ENCODE assay signal across 9 cellular contexts in genomic region chr7:128236924-128237586, GRCh38. TPM values are rescaled to one million over a fixed set of nuclear protein-coding genes. Genes with fewer than 3 reads are reported as not detected.
DNase-seq lines count a peak whose midpoint lies in the region; ATAC-seq and TF ChIP-seq lines count a peak whose summit lies in the region.
"Had no signal": no experiment of that assay in that cellular context is flagged by ENCODE, and none has a peak within 500 bp of the region (broad histone marks: within the 10 kb centered on the region; RNA-seq: fewer than 3 reads in every experiment).

No MANE protein-coding gene starts in this region.

- H3K27me3 Mint-ChIP-seq in natural killer cell (ENCODE audit: low read depth in 2 of 2), result peaks cover 6 to 10% of the 10 kb centered on the region in 2 donors

- no peaks in the 10 kb centered on the region for H3K36me3 Mint-ChIP-seq in natural killer cell

- H3K4me3 Mint-ChIP-seq in natural killer cell, result no peak overlapping the region

- peaks cover 12% of the 10 kb centered on the region in 2 donors for H3K4me1 Mint-ChIP-seq in natural killer cell

- peaks cover 0 to 2% of the 10 kb centered on the region in 2 donors for H3K9me3 Mint-ChIP-seq in natural killer cell

- H3K27ac Mint-ChIP-seq in natural killer cell, result peak overlapping the region; percentile 24 to 76

- ATAC-seq in GM21619 (IDR thresholded peaks at IDR 0.05; ENCODE audit: unreplicated experiment) (peak; percentile 74), natural killer cell (peak; percentile 88 to 94 (median 89))

- TF ChIP-seq CTCF in natural killer cell (IDR thresholded peaks at IDR 0.05), result no peak

- DNase-seq in DMS53 (lab: John Stamatoyannopoulos, UW) (peak; percentile 99), NCI-H2196 (lab: John Stamatoyannopoulos, UW; ENCODE audit: unreplicated experiment) (peak; percentile 14), astrocyte of the hippocampus (ENCODE audit: low read depth, low spot score) (peak; percentile 48), natural killer cell (no peak), DMS114 treated with DMSO at 0.1 percent for 48 hours (lab: John Stamatoyannopoulos, UW; ENCODE audit: unreplicated experiment) (no peak), DMS153 (lab: John Stamatoyannopoulos, UW) (no peak), germinal center (ENCODE audit: low spot score) (no peak)

- intact Hi-C loops in natural killer cell (cut with micrococcal nuclease), result no loop called here

RNA-seq across cellular contexts. Expression of gene LEP, which starts 4.0 kb away (rescaled TPM):
- total RNA-seq in natural killer cell, result not detected
- total RNA-seq: SJSA1 had no signal

Comparison
In these comparisons a context has a peak if more than half of its experiments do, and no peak if none do; other contexts are left out.
1. DNase-seq: peak in DMS53 (single experiment), NCI-H2196 (single experiment) and astrocyte of the hippocampus (single experiment); none in natural killer cell (single experiment), DMS114 treated with DMSO at 0.1 percent for 48 hours (single experiment), DMS153 (single experiment) and germinal center (single experiment).